ENCODE assay signal across 18 cellular contexts in the genomic region with DNA sequence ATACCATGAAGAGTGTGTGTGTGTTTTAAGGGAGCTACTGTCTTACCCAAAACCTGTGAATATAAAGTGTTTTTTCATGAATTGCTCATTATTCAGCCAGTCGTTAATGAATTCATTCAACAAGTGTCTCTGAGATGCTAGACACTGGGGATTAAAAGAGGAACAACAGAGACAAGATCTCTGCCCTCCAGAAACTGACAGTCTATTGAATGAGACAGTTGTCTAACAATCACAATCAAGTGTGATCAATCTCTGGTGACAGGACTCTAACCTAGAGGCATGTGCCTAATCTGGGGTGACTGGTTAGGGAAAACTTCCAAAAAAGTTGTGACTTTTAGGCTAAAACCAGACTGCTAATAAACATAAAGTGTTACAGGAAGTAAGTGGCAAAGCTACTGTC. TPM values are rescaled to one million over a fixed set of nuclear protein-coding genes. Genes with fewer than 3 reads are reported as not detected.
DNase-seq lines count a peak whose midpoint lies in the region; ATAC-seq and TF ChIP-seq lines count a peak whose summit lies in the region.
"Had no signal": no experiment of that assay in that cellular context is flagged by ENCODE, and none has a peak within 500 bp of the region (broad histone marks: within the 10 kb centered on the region; RNA-seq: fewer than 3 reads in every experiment).

No MANE protein-coding gene starts in this region.

- no peaks in the 10 kb centered on the region for H3K79me2 ChIP-seq in SK-N-SH (ENCODE audit: insufficient read depth)
- no peaks in the 10 kb centered on the region for H3K79me2 ChIP-seq in SU-DHL-6 (ENCODE audit: insufficient read depth, low read length)

- H3K27me3 Mint-ChIP-seq in memory B cell, result no peaks in the 10 kb centered on the region

- H3K9me3 ChIP-seq in SK-N-SH, result no peaks in the 10 kb centered on the region
- H3K9me3 ChIP-seq in SU-DHL-6 (ENCODE audit: insufficient read depth, low read length), result no peaks in the 10 kb centered on the region

- POLR2A ChIA-PET in SK-N-SH (lab: Yijun Ruan, JAX), result interaction anchor here (0.9 to 1.3 kb wide), 2 partner anchors 10 to 28 kb away, joined by 3 read pairs; partner anchors contain the start of gene UBE2D2

- H3K9me2 ChIP-seq in SK-N-SH (no peaks in the 10 kb centered on the region), SU-DHL-6 (replicated peaks; ENCODE audit: insufficient read depth, low read length) (no peaks in the 10 kb centered on the region)

- H3K27me3 ChIP-seq in SK-N-SH (ENCODE audit: insufficient read depth) (no peaks in the 10 kb centered on the region), SU-DHL-6 (ENCODE audit: low read length) (0 out of 2 replicates have a peak, but pooled peaks cover 2% of the 10 kb centered on the region)

- H3K4me3 Mint-ChIP-seq in memory B cell, result no peak overlapping the region
- H3K4me3 Mint-ChIP-seq: CD8-positive, alpha-beta T cell; T-helper 1 cell treated with Interleukin-12 subunit alpha and Interleukin-12 subunit beta and Interleukin-4 antibody, amounts not matched to agents 30 μg/mL and 1 μg/mL, for 36 hours had no signal

- no peak for TF ChIP-seq POLR2A in NB4 (IDR thresholded peaks at IDR 0.05; ENCODE audit: extremely low read depth, insufficient read length)

- H3K27ac ChIP-seq in SK-N-SH (ENCODE audit: low read depth in 2 of 2, low read length in 1 of 2), result no peak overlapping the region
- no peak overlapping the region for H3K27ac ChIP-seq in SU-DHL-6 (ENCODE audit: low read depth, low read length)

- H3K9ac ChIP-seq in SK-N-SH (no peak overlapping the region), SU-DHL-6 (ENCODE audit: low read length) (no peak overlapping the region)

- H3K4me1 Mint-ChIP-seq in memory B cell, result peaks cover 18% of the 10 kb centered on the region

- H3K4me1 ChIP-seq in SK-N-SH (ENCODE audit: control insufficient read depth in 1 of 2, insufficient read depth in 2 of 2, low read depth in 1 of 2, low read length in 1 of 2), result no peaks in the 10 kb centered on the region; a peak in 1 of 4 replicates

- peak; percentile 6 for DNase-seq in SK-N-SH
- DNase-seq in NB4 (ENCODE audit: low read depth), result peak; percentile 31
- DNase-seq in memory B cell (ENCODE audit: low spot score in 2 of 2), result no peak
- no peak for DNase-seq in cortex of kidney (lab: John Stamatoyannopoulos, UW)
- DNase-seq in SIG-M5 (lab: John Stamatoyannopoulos, UW), result no peak
- DNase-seq in NCI-H1048 (lab: John Stamatoyannopoulos, UW), result no peak
- DNase-seq: Calu3; CD8-positive, alpha-beta T cell; EL; NCI-H1417; NCI-H187 treated with DMSO at 0.1 percent for 48 hours; NCI-H2227 treated with DMSO at 0.1 percent for 48 hours; NCI-H510A treated with DMSO at 0.1 percent for 48 hours; NCI-H82 had no signal

- no peak for TF ChIP-seq EP300 in SK-N-SH (IDR thresholded peaks at IDR 0.05; ENCODE audit: borderline replicate concordance in 1 of 2, low read depth in 1 of 2, low read length in 1 of 2)

- H3K36me3 ChIP-seq in SK-N-SH (replicated peaks in 1 of 2; ENCODE audit: control insufficient read depth in 1 of 2, insufficient read depth in 2 of 2, low read length in 1 of 2), result no peaks in the 10 kb centered on the region
- no peaks in the 10 kb centered on the region for H3K36me3 ChIP-seq in SU-DHL-6 (ENCODE audit: low read length)

- 4% methylated on average over 1 of the region's 1 CpG for WGBS in SK-N-SH (ENCODE audit: low lambda C conversion rate)

- no peaks in the 10 kb centered on the region for H3K36me3 Mint-ChIP-seq in memory B cell
- H3K36me3 Mint-ChIP-seq: CD8-positive, alpha-beta T cell had no signal

- no peaks in the 10 kb centered on the region for H3K9me3 Mint-ChIP-seq in memory B cell
- H3K9me3 Mint-ChIP-seq: CD8-positive, alpha-beta T cell; T-helper 1 cell treated with Interleukin-12 subunit alpha and Interleukin-12 subunit beta and Interleukin-4 antibody, amounts not matched to agents 30 μg/mL and 1 μg/mL, for 36 hours had no signal

- CTCF ChIA-PET in SK-N-SH (lab: Yijun Ruan, JAX), result no interaction called here

- no peak for TF ChIP-seq RAD21 in SK-N-SH (IDR thresholded peaks at IDR 0.05; ENCODE audit: low read length)

- no peaks in the 10 kb centered on the region for H3F3A ChIP-seq in SK-N-SH (replicated peaks; ENCODE audit: insufficient read depth)
- 0 out of 2 replicates have a peak, but pooled peaks cover 2% of the 10 kb centered on the region for H3F3A ChIP-seq in SU-DHL-6 (ENCODE audit: insufficient read depth)

- no peak for TF ChIP-seq CTCF in SK-N-SH (IDR thresholded peaks at IDR 0.05)
- TF ChIP-seq CTCF in NB4 (IDR thresholded peaks at IDR 0.05; ENCODE audit: low read depth, low read length), result no peak
- TF ChIP-seq CTCF in SU-DHL-6 (IDR thresholded peaks at IDR 0.05; ENCODE audit: insufficient read depth, low read length, poor library complexity, severe bottlenecking), result no peak

- ATAC-seq in SK-N-SH treated with all-trans-retinoic acid at 6 μM for 48 hours, result no peak
- peak; percentile 20 for ATAC-seq in memory B cell (ENCODE audit: low read depth)
- ATAC-seq: CD8-positive, alpha-beta T cell; Right ventricle myocardium inferior had no signal

- H3K4me3 ChIP-seq in SK-N-SH (ENCODE audit: low read depth in 2 of 2, low read length in 1 of 2), result no peak overlapping the region
- H3K4me3 ChIP-seq in NB4 (ENCODE audit: low read depth, low read length), result no peak overlapping the region
- H3K4me3 ChIP-seq in SU-DHL-6 (ENCODE audit: insufficient read depth, low read length, poor library complexity, severe bottlenecking), result no peak overlapping the region

- H3K4me2 ChIP-seq in SK-N-SH (no peak overlapping the region), SU-DHL-6 (ENCODE audit: low read depth, low read length, poor library complexity, severe bottlenecking) (no peak overlapping the region)

- H3K27ac Mint-ChIP-seq in memory B cell, result peak overlapping the region; percentile 78
- H3K27ac Mint-ChIP-seq: CD8-positive, alpha-beta T cell; T-helper 1 cell treated with Interleukin-12 subunit alpha and Interleukin-12 subunit beta and Interleukin-4 antibody, amounts not matched to agents 30 μg/mL and 1 μg/mL, for 36 hours had no signal

- H4K20me1 ChIP-seq in SK-N-SH (ENCODE audit: insufficient read depth) (no peaks in the 10 kb centered on the region), SU-DHL-6 (ENCODE audit: low read depth, low read length) (no peaks in the 10 kb centered on the region)

- H2AFZ ChIP-seq in SK-N-SH (ENCODE audit: low read depth) (no peak overlapping the region), SU-DHL-6 (ENCODE audit: low read depth, low read length, severe bottlenecking) (peak overlapping the region; percentile 32)

TF ChIP-seq in SK-N-SH, 30 proteins besides CTCF, POLR2A, EP300 and RAD21 (continues in another document):
- no peak for TF ChIP-seq FOXJ3 (CRISPR knock-in tag; IDR thresholded peaks at IDR 0.05)
- TF ChIP-seq MAX (IDR thresholded peaks at IDR 0.05; ENCODE audit: low read depth), result no peak
- no peak for TF ChIP-seq SIN3A (IDR thresholded peaks at IDR 0.05; ENCODE audit: borderline replicate concordance, low read depth, low read length)
- no peak for TF ChIP-seq USF2 (IDR thresholded peaks at IDR 0.05; ENCODE audit: borderline replicate concordance, low read depth, low read length)
- TF ChIP-seq NRF1 (IDR thresholded peaks at IDR 0.05; ENCODE audit: low read depth, low read length), result no peak
- TF ChIP-seq GATA2 (CRISPR knock-in tag; IDR thresholded peaks at IDR 0.05), result no peak

TF ChIP-seq in SK-N-SH treated with all-trans-retinoic acid at 6 μM for 48 hours, 23 proteins besides CTCF, POLR2A, EP300 and RAD21:
- no peak for TF ChIP-seq ISL1 (CRISPR knock-in tag; IDR thresholded peaks at IDR 0.05)
- no peak for TF ChIP-seq SNAI2 (CRISPR knock-in tag; IDR thresholded peaks at IDR 0.05)
- no peak for TF ChIP-seq BACH2 (CRISPR knock-in tag; IDR thresholded peaks at IDR 0.05; ENCODE audit: borderline replicate concordance)
- no peak for TF ChIP-seq GLIS3 (CRISPR knock-in tag; IDR thresholded peaks at IDR 0.05)
- TF ChIP-seq PPARA (CRISPR knock-in tag; IDR thresholded peaks at IDR 0.05; ENCODE audit: borderline replicate concordance), result no peak
- no peak for TF ChIP-seq PATZ1 (CRISPR knock-in tag; IDR thresholded peaks at IDR 0.05; ENCODE audit: borderline replicate concordance)
- no peak for TF ChIP-seq ZNF565 (CRISPR knock-in tag; conservative IDR thresholded peaks at IDR 0.05; ENCODE audit: low read depth)
- TF ChIP-seq ZFP3 (CRISPR knock-in tag; IDR thresholded peaks at IDR 0.05), result no peak
- TF ChIP-seq ZC3H10 (CRISPR knock-in tag; IDR thresholded peaks at IDR 0.05), result no peak

RNA-seq across cellular contexts. Expression of gene UBE2D2, which starts 9.6 kb away (rescaled TPM):
- 22.8 and 24.5 TPM in 2 replicates for polyA plus RNA-seq in SK-N-SH (2012; rRNA removed)
- 37.4 and 56.8 TPM in 2 replicates for polyA plus RNA-seq in SK-N-SH (2012; cell fraction: cytosol; rRNA removed)
- 17.7 and 24.5 TPM in 2 replicates for polyA plus RNA-seq in SK-N-SH (2012; cell fraction: nucleus; rRNA removed)

Comparison
In these comparisons a context has a peak if more than half of its experiments do, and no peak if none do; other contexts are left out.
1. DNase-seq: peak in SK-N-SH (single experiment) and NB4 (single experiment); none in memory B cell (0 of 2), cortex of kidney (single experiment), SIG-M5 (single experiment) and NCI-H1048 (single experiment).